8 cellular contexts compared by ENCODE assay signal in genomic region chr7:1571261-1571650, GRCh38. TPM values are rescaled to one million over a fixed set of nuclear protein-coding genes. Genes with fewer than 3 reads are reported as not detected.
DNase-seq lines count a peak whose midpoint lies in the region; ATAC-seq, FAIRE-seq and TF ChIP-seq lines count a peak whose summit lies in the region.

No MANE protein-coding gene starts in this region.

- TF ChIP-seq POLR2A in adrenal gland (IDR thresholded peaks at IDR 0.05): no peak

- intact Hi-C loops in adrenal gland (cut with DNase I): loop anchor here (10.0 kb wide), 2 partner anchors 644 to 784 kb away; partner anchors contain the start of gene EIF3B (in 1 of the 2)

- peak overlapping the region; percentile 97 for H3K27ac Mint-ChIP-seq in memory B cell

- in situ Hi-C loops in HAP-1 (cut with MboI; ENCODE audit: low sequenced_read_pairs): no loop called here

- peaks cover 9% of the 10 kb centered on the region for H3K36me3 Mint-ChIP-seq in memory B cell

- H3K4me3 ChIP-seq in HAP-1: peak overlapping the region; percentile 95
- peak overlapping the region in 2 of 4 donors; percentile 65 to 87 for H3K4me3 ChIP-seq in adrenal gland

- peak; percentile 24 for ATAC-seq in memory B cell (ENCODE audit: low read depth)

- no peaks in the 10 kb centered on the region for H3K9me3 ChIP-seq in HAP-1
- H3K9me3 ChIP-seq in adrenal gland (replicated peaks in 1 of 3): no peaks in the 10 kb centered on the region

- peaks cover 20% of the 10 kb centered on the region for H3K4me1 Mint-ChIP-seq in memory B cell

- WGBS in adrenal gland, 4 donors: 62 to 87% (median 77%) methylated on average over 3 of the region's 3 CpGs

- peaks cover 4% of the 10 kb centered on the region for H3K4me1 ChIP-seq in HAP-1
- H3K4me1 ChIP-seq in adrenal gland (replicated peaks in 1 of 2): peaks cover 22 to 24% of the 10 kb centered on the region in 2 donors

- H3K27me3 Mint-ChIP-seq in memory B cell: no peaks in the 10 kb centered on the region

- no peak for TF ChIP-seq CTCF in adrenal gland (IDR thresholded peaks at IDR 0.05)

- FAIRE-seq in A204.1 (lab: Jason Lieb, UNC): peak; percentile 72

- peak overlapping the region; percentile 90 for H3K4me3 Mint-ChIP-seq in memory B cell

- H3K36me3 ChIP-seq in HAP-1 (replicated peaks) (peaks cover 19% of the 10 kb centered on the region), adrenal gland (replicated peaks in 1 of 2) (peaks cover 0 to 14% of the 10 kb centered on the region in 2 donors)

- H3K27me3 ChIP-seq in HAP-1 (ENCODE audit: low read depth): no peaks in the 10 kb centered on the region
- no peaks in the 10 kb centered on the region for H3K27me3 ChIP-seq in adrenal gland

- DNase-seq in HAP-1 (ENCODE audit: low spot score in 2 of 2) (no peak), adrenal gland (no peak), memory B cell (ENCODE audit: low spot score in 2 of 2) (no peak), MV-4-11 (lab: John Stamatoyannopoulos, UW) (no peak), NCI-H1436 treated with DMSO at 0.1 percent for 48 hours (lab: John Stamatoyannopoulos, UW) (no peak), mucosa of gallbladder (ENCODE audit: low spot score) (no peak)
- DNase-seq in activated CD4-positive, alpha-beta T cell treated with anti-CD3 and anti-CD28 coated beads for 4 hours: no peak

- H3K9me3 Mint-ChIP-seq in memory B cell: no peaks in the 10 kb centered on the region

- H3K27ac ChIP-seq in adrenal gland: peak overlapping the region in 4 of 5 donors; percentile 87 to 94 (median 93)

RNA-seq across cellular contexts. Expression of gene PSMG3, which starts 1.4 kb away (rescaled TPM):
- total RNA-seq in adrenal gland (10 to 100 TPM; 19.1 to 64.3 (median 25.5) TPM), mucosa of gallbladder (23.7 TPM)
- 10 to 100 TPM; 17.3 to 82.7 (median 68.4) TPM for polyA plus RNA-seq in adrenal gland

RNA-seq across cellular contexts. Expression of gene TMEM184A, which starts 15.3 kb away (rescaled TPM):
- total RNA-seq in adrenal gland: 1 to 10 TPM in 2 of 8 donors, under 1 TPM in 5, not detected in 1; 0.06 to 1.3 (median 0.72) TPM
- polyA plus RNA-seq in adrenal gland: 1 to 10 TPM in 2 of 3 donors, not detected in 1; 1.2 to 2.1 TPM
- 39.8 TPM for total RNA-seq in mucosa of gallbladder

RNA-seq across cellular contexts. Expression of gene MAFK, which starts 40.8 kb away (rescaled TPM):
- 10 to 100 TPM; 17.2 to 34.1 (median 20.6) TPM for total RNA-seq in adrenal gland
- 10 to 100 TPM in 2 of 3 donors, 1 to 10 TPM in 1; 1.5 to 72.2 (median 37.6) TPM for polyA plus RNA-seq in adrenal gland
- 56.6 TPM for total RNA-seq in mucosa of gallbladder

Comparison
In these comparisons a context has a peak if more than half of its experiments do, and no peak if none do; other contexts are left out.
1. RNA of gene TMEM184A, which starts 15.3 kb away (total RNA-seq): 39.8 TPM in mucosa of gallbladder (single experiment); 0.06 to 1.3 TPM in adrenal gland; every median in the first group is over 10 times any median in the second.